1 cellular context compared by ENCODE assay signal in genomic region chr11:66636411-66636810, GRCh38.
TF ChIP-seq lines count a peak whose summit lies in the region.

No MANE protein-coding gene starts in this region.

TF ChIP-seq in IMR-90, 13 proteins besides CTCF, POLR2A, EP300 and RAD21:
- no peak for TF ChIP-seq MAFK (IDR thresholded peaks at IDR 0.05; ENCODE audit: low read depth, low read length)
- TF ChIP-seq RFX5 (IDR thresholded peaks at IDR 0.05; ENCODE audit: low read depth, low read length), result no peak
- TF ChIP-seq RCOR1 (IDR thresholded peaks at IDR 0.05; ENCODE audit: insufficient replicate concordance, low read length), result no peak
- TF ChIP-seq USF2 (IDR thresholded peaks at IDR 0.05; ENCODE audit: low read depth, low read length), result no peak
- no peak for TF ChIP-seq NFE2L2 (IDR thresholded peaks at IDR 0.05; ENCODE audit: low read depth, low read length)
- TF ChIP-seq MAZ (IDR thresholded peaks at IDR 0.05; ENCODE audit: borderline replicate concordance, low read depth, low read length), result no peak
- TF ChIP-seq BHLHE40 (IDR thresholded peaks at IDR 0.05; ENCODE audit: low read depth, low read length), result no peak
- no peak for TF ChIP-seq SMC3 (IDR thresholded peaks at IDR 0.05; ENCODE audit: low read depth, low read length)
- no peak for TF ChIP-seq FOS (IDR thresholded peaks at IDR 0.05; ENCODE audit: low read depth, low read length)
- TF ChIP-seq MXI1 (IDR thresholded peaks at IDR 0.05; ENCODE audit: borderline replicate concordance, low read depth, low read length), result no peak
- TF ChIP-seq CHD1 (IDR thresholded peaks at IDR 0.05; ENCODE audit: low read depth, low read length), result no peak
- TF ChIP-seq ELK1 (IDR thresholded peaks at IDR 0.05; ENCODE audit: borderline replicate concordance, low read depth, low read length), result no peak
- TF ChIP-seq CEBPB (IDR thresholded peaks at IDR 0.05; ENCODE audit: low read depth, low read length), result no peak
